ENCODE assay signal across 1 cellular context in the genomic region with DNA sequence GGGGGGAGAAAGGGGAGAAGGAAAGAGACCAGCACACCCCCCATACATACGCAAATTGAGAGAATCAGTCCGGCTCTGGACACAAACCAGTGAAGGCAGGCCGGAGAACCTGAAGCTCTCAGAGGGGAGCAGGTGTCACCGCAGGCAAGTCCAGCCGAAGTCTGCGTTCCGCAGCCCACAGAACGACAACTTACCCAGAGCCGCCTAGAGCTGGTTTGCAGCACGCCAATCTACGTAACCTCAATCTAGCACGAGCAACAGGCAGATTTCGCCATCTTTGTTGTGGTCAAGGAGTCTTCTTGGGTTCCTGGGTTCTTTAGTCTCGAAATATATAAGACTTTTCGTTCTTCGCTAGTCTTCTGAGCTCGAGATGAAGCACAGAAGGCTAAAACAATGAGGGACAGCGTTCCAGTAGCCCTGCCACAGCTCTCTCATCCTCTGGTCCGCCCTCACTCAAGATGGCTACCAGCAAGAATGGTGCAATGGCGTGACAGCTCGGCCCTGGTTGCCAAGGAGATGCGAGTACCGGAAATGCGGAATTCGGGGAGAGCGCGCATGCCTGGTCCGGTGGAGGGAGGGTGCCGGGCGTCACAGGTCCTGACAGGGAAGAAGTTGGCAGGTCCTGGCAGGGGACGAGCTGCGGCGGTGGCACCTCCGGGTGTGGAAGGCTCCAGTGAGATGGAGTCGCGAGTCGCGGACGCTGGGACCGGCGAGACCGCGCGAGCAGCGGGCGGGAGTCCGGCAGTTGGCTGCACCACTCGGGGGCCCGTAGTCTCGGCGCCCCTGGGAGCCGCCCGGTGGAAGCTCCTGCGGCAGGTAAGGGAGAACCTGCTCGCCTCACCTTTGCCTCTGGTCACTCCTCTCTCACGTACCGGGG.
TF ChIP-seq lines count a peak whose summit lies in the region.

A gene (plus strand): TSS at position 618 of the 877 bp plus-strand sequence.
A gene (minus strand): TSS at position 165 of the 877 bp plus-strand sequence. CDS start 15,152 bp downstream, outside the sequence.

TF ChIP-seq in HepG2, 621 proteins besides CTCF, POLR2A, EP300 and RAD21 (continued from another document and continues in another):
- TF ChIP-seq, protein P1, sequence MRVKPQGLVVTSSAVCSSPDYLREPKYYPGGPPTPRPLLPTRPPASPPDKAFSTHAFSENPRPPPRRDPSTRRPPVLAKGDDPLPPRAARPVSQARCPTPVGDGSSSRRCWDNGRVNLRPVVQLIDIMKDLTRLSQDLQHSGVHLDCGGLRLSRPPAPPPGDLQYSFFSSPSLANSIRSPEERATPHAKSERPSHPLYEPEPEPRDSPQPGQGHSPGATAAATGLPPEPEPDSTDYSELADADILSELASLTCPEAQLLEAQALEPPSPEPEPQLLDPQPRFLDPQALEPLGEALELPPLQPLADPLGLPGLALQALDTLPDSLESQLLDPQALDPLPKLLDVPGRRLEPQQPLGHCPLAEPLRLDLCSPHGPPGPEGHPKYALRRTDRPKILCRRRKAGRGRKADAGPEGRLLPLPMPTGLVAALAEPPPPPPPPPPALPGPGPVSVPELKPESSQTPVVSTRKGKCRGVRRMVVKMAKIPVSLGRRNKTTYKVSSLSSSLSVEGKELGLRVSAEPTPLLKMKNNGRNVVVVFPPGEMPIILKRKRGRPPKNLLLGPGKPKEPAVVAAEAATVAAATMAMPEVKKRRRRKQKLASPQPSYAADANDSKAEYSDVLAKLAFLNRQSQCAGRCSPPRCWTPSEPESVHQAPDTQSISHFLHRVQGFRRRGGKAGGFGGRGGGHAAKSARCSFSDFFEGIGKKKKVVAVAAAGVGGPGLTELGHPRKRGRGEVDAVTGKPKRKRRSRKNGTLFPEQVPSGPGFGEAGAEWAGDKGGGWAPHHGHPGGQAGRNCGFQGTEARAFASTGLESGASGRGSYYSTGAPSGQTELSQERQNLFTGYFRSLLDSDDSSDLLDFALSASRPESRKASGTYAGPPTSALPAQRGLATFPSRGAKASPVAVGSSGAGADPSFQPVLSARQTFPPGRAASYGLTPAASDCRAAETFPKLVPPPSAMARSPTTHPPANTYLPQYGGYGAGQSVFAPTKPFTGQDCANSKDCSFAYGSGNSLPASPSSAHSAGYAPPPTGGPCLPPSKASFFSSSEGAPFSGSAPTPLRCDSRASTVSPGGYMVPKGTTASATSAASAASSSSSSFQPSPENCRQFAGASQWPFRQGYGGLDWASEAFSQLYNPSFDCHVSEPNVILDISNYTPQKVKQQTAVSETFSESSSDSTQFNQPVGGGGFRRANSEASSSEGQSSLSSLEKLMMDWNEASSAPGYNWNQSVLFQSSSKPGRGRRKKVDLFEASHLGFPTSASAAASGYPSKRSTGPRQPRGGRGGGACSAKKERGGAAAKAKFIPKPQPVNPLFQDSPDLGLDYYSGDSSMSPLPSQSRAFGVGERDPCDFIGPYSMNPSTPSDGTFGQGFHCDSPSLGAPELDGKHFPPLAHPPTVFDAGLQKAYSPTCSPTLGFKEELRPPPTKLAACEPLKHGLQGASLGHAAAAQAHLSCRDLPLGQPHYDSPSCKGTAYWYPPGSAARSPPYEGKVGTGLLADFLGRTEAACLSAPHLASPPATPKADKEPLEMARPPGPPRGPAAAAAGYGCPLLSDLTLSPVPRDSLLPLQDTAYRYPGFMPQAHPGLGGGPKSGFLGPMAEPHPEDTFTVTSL (CRISPR knock-in tag; IDR thresholded peaks at IDR 0.05; ENCODE audit: borderline replicate concordance) = 0 out of 2 replicates have a peak, but pooled peaks have one; percentile 24
- TF ChIP-seq PLRG1 (conservative IDR thresholded peaks at IDR 0.05) (no peak), ZNF343 (CRISPR knock-in tag; IDR thresholded peaks at IDR 0.05) (peak; percentile 20; the same call in 1 of the 2 replicates), MTA3 (CRISPR knock-in tag; IDR thresholded peaks at IDR 0.05) (no peak), KDM5B (CRISPR knock-in tag; IDR thresholded peaks at IDR 0.05; ENCODE audit: borderline replicate concordance) (peak; percentile 88), ZBTB21 (CRISPR knock-in tag; IDR thresholded peaks at IDR 0.05) (peak; percentile 66; the same call in 1 of the 2 replicates), EEA1 (CRISPR knock-in tag; IDR thresholded peaks at IDR 0.05; ENCODE audit: borderline replicate concordance) (no peak), SOX6 (IDR thresholded peaks at IDR 0.05) (no peak), SOX6 (CRISPR knock-in tag; IDR thresholded peaks at IDR 0.05) (peak; percentile 76), ZNF367 (CRISPR knock-in tag; IDR thresholded peaks at IDR 0.05; ENCODE audit: borderline replicate concordance) (no peak; the same call in 1 of the 2 replicates), ZNF775 (CRISPR knock-in tag; IDR thresholded peaks at IDR 0.05; ENCODE audit: borderline replicate concordance) (no peak), ELF1 (CRISPR knock-in tag; IDR thresholded peaks at IDR 0.05) (peak; percentile 98), BCL6 (CRISPR knock-in tag; IDR thresholded peaks at IDR 0.05) (peak; percentile 51), ZNF737 (CRISPR knock-in tag; IDR thresholded peaks at IDR 0.05; ENCODE audit: borderline replicate concordance) (no peak; the same call in 1 of the 2 replicates), ZMYM3 (CRISPR knock-in tag; IDR thresholded peaks at IDR 0.05) (0 out of 2 replicates have a peak, but pooled peaks have one; percentile 37), ZNF17 (CRISPR knock-in tag; IDR thresholded peaks at IDR 0.05) (no peak), ZNF788 (CRISPR knock-in tag; IDR thresholded peaks at IDR 0.05; ENCODE audit: borderline replicate concordance) (peak; percentile 98), ZNF282 (IDR thresholded peaks at IDR 0.05; ENCODE audit: partially characterized antibody) (no peak), ZNF333 (CRISPR knock-in tag; IDR thresholded peaks at IDR 0.05; ENCODE audit: borderline replicate concordance) (peak; percentile 66), RXRA (CRISPR knock-in tag; IDR thresholded peaks at IDR 0.05) (no peak; the same call in none of the 2 replicates)
- TF ChIP-seq, protein P2, sequence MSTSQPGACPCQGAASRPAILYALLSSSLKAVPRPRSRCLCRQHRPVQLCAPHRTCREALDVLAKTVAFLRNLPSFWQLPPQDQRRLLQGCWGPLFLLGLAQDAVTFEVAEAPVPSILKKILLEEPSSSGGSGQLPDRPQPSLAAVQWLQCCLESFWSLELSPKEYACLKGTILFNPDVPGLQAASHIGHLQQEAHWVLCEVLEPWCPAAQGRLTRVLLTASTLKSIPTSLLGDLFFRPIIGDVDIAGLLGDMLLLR (CRISPR knock-in tag; IDR thresholded peaks at IDR 0.05) = peak; percentile 62; the same call in 1 of the 2 replicates
- TF ChIP-seq, protein P3, sequence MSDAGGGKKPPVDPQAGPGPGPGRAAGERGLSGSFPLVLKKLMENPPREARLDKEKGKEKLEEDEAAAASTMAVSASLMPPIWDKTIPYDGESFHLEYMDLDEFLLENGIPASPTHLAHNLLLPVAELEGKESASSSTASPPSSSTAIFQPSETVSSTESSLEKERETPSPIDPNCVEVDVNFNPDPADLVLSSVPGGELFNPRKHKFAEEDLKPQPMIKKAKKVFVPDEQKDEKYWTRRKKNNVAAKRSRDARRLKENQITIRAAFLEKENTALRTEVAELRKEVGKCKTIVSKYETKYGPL (CRISPR knock-in tag; IDR thresholded peaks at IDR 0.05) = peak; percentile 81; the same call in 1 of the 2 replicates
- TF ChIP-seq, protein P4, sequence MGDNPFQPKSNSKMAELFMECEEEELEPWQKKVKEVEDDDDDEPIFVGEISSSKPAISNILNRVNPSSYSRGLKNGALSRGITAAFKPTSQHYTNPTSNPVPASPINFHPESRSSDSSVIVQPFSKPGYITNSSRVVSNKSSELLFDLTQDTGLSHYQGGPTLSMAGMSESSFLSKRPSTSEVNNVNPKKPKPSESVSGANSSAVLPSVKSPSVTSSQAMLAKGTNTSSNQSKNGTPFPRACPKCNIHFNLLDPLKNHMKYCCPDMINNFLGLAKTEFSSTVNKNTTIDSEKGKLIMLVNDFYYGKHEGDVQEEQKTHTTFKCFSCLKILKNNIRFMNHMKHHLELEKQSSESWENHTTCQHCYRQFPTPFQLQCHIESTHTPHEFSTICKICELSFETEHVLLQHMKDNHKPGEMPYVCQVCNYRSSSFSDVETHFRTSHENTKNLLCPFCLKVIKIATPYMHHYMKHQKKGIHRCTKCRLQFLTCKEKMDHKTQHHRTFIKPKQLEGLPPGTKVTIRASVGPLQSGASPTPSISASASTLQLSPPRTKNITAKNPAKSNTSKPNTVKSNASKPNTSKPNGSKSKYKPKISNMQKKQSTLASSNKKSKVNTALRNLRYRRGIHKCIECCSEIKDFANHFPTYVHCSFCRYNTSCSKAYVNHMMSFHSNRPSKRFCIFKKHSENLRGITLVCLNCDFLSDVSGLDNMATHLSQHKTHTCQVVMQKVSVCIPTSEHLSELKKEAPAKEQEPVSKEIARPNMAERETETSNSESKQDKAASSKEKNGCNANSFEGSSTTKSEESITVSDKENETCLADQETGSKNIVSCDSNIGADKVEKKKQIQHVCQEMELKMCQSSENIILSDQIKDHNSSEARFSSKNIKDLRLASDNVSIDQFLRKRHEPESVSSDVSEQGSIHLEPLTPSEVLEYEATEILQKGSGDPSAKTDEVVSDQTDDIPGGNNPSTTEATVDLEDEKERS (CRISPR knock-in tag; IDR thresholded peaks at IDR 0.05) = peak; percentile 92
- TF ChIP-seq, protein P5, sequence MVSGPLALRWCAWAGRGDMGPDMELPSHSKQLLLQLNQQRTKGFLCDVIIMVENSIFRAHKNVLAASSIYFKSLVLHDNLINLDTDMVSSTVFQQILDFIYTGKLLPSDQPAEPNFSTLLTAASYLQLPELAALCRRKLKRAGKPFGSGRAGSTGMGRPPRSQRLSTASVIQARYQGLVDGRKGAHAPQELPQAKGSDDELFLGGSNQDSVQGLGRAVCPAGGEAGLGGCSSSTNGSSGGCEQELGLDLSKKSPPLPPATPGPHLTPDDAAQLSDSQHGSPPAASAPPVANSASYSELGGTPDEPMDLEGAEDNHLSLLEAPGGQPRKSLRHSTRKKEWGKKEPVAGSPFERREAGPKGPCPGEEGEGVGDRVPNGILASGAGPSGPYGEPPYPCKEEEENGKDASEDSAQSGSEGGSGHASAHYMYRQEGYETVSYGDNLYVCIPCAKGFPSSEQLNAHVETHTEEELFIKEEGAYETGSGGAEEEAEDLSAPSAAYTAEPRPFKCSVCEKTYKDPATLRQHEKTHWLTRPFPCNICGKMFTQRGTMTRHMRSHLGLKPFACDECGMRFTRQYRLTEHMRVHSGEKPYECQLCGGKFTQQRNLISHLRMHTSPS (CRISPR knock-in tag; IDR thresholded peaks at IDR 0.05; ENCODE audit: low read depth) = peak; percentile 82; the same call in 1 of the 2 replicates
- TF ChIP-seq, protein P6, sequence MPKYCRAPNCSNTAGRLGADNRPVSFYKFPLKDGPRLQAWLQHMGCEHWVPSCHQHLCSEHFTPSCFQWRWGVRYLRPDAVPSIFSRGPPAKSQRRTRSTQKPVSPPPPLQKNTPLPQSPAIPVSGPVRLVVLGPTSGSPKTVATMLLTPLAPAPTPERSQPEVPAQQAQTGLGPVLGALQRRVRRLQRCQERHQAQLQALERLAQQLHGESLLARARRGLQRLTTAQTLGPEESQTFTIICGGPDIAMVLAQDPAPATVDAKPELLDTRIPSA (CRISPR knock-in tag; IDR thresholded peaks at IDR 0.05; ENCODE audit: borderline replicate concordance) = no peak
- TF ChIP-seq, protein P7, sequence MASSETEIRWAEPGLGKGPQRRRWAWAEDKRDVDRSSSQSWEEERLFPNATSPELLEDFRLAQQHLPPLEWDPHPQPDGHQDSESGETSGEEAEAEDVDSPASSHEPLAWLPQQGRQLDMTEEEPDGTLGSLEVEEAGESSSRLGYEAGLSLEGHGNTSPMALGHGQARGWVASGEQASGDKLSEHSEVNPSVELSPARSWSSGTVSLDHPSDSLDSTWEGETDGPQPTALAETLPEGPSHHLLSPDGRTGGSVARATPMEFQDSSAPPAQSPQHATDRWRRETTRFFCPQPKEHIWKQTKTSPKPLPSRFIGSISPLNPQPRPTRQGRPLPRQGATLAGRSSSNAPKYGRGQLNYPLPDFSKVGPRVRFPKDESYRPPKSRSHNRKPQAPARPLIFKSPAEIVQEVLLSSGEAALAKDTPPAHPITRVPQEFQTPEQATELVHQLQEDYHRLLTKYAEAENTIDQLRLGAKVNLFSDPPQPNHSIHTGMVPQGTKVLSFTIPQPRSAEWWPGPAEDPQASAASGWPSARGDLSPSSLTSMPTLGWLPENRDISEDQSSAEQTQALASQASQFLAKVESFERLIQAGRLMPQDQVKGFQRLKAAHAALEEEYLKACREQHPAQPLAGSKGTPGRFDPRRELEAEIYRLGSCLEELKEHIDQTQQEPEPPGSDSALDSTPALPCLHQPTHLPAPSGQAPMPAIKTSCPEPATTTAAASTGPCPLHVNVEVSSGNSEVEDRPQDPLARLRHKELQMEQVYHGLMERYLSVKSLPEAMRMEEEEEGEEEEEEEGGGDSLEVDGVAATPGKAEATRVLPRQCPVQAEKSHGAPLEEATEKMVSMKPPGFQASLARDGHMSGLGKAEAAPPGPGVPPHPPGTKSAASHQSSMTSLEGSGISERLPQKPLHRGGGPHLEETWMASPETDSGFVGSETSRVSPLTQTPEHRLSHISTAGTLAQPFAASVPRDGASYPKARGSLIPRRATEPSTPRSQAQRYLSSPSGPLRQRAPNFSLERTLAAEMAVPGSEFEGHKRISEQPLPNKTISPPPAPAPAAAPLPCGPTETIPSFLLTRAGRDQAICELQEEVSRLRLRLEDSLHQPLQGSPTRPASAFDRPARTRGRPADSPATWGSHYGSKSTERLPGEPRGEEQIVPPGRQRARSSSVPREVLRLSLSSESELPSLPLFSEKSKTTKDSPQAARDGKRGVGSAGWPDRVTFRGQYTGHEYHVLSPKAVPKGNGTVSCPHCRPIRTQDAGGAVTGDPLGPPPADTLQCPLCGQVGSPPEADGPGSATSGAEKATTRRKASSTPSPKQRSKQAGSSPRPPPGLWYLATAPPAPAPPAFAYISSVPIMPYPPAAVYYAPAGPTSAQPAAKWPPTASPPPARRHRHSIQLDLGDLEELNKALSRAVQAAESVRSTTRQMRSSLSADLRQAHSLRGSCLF (CRISPR knock-in tag; IDR thresholded peaks at IDR 0.05; ENCODE audit: borderline replicate concordance) = 0 out of 2 replicates have a peak, but pooled peaks have one; percentile 64
- TF ChIP-seq, protein P8, sequence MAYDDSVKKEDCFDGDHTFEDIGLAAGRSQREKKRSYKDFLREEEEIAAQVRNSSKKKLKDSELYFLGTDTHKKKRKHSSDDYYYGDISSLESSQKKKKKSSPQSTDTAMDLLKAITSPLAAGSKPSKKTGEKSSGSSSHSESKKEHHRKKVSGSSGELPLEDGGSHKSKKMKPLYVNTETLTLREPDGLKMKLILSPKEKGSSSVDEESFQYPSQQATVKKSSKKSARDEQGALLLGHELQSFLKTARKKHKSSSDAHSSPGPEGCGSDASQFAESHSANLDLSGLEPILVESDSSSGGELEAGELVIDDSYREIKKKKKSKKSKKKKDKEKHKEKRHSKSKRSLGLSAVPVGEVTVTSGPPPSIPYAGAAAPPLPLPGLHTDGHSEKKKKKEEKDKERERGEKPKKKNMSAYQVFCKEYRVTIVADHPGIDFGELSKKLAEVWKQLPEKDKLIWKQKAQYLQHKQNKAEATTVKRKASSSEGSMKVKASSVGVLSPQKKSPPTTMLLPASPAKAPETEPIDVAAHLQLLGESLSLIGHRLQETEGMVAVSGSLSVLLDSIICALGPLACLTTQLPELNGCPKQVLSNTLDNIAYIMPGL (CRISPR knock-in tag; IDR thresholded peaks at IDR 0.05; ENCODE audit: borderline replicate concordance in 1 of 2, low read depth in 1 of 2) = peak; percentile 90 to 92
- TF ChIP-seq, protein P9, sequence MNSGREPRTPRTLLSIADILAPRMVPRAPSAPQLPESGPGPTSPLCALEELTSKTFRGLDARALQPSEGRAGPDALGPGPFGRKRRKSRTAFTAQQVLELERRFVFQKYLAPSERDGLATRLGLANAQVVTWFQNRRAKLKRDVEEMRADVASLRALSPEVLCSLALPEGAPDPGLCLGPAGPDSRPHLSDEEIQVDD (CRISPR knock-in tag; IDR thresholded peaks at IDR 0.05; ENCODE audit: borderline replicate concordance) = 0 out of 2 replicates have a peak, but pooled peaks have one; percentile 33
